In the genomic region with DNA sequence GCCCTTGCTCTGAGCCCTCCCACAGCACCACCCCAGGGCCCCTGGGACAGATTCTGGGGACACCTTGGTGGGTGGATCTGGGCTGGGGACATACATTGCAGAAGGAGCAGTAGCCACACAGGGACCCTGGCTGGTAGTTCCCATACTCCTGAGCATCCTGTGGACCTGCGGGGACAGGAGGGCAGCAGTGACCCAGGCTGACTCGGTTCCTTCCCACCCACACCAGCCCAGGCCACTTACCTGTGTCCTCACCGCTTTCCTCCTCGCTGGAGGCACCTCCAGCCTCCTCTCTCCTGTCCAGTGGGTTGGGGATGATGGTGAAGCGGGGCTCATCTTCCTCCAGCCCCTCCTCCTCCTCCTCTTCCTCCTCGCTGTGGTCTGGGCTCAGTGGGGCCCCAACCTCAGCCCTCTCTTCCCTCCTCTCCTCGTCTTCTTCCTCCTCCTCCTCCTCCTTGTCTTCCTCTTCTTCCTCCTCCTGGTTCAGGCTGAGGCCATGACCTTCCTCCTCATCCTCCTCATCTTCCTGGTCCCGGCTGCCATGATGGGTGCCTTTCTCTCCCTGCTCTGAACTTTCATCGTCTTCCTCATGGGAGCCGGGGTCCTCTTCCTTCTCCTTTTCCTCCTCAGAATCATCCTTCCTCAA, we compare ENCODE assay signal across 2 cellular contexts.
TF ChIP-seq lines count a peak whose summit lies in the region.

No MANE protein-coding gene starts in this region.

TF ChIP-seq in GM23338, 12 proteins besides CTCF, POLR2A, EP300 and RAD21 (continues in another document):
- TF ChIP-seq POLR2AphosphoS5 (IDR thresholded peaks at IDR 0.05; ENCODE audit: low read depth), result no peak
- no peak for TF ChIP-seq ZNF462 (CRISPR knock-in tag; IDR thresholded peaks at IDR 0.05)
- no peak for TF ChIP-seq EZH2phosphoT487 (IDR thresholded peaks at IDR 0.05; ENCODE audit: unreplicated experiment)
- no peak for TF ChIP-seq NANOG (IDR thresholded peaks at IDR 0.05; ENCODE audit: borderline replicate concordance)
- TF ChIP-seq STAT1 (IDR thresholded peaks at IDR 0.05; ENCODE audit: unreplicated experiment), result no peak
- TF ChIP-seq JUNB (IDR thresholded peaks at IDR 0.05; ENCODE audit: unreplicated experiment), result no peak
- no peak for TF ChIP-seq EZH2 (IDR thresholded peaks at IDR 0.05; ENCODE audit: low read depth, unreplicated experiment)
- no peak for TF ChIP-seq ZNF331 (CRISPR knock-in tag; IDR thresholded peaks at IDR 0.05; ENCODE audit: low read depth)
- TF ChIP-seq, protein P1, sequence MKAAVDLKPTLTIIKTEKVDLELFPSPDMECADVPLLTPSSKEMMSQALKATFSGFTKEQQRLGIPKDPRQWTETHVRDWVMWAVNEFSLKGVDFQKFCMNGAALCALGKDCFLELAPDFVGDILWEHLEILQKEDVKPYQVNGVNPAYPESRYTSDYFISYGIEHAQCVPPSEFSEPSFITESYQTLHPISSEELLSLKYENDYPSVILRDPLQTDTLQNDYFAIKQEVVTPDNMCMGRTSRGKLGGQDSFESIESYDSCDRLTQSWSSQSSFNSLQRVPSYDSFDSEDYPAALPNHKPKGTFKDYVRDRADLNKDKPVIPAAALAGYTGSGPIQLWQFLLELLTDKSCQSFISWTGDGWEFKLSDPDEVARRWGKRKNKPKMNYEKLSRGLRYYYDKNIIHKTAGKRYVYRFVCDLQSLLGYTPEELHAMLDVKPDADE (IDR thresholded peaks at IDR 0.05), result no peak
- TF ChIP-seq ZNF114 (CRISPR knock-in tag; IDR thresholded peaks at IDR 0.05), result no peak

TF ChIP-seq in H1, 55 proteins besides CTCF, POLR2A, EP300 and RAD21:
- TF ChIP-seq PHF8 (conservative IDR thresholded peaks at IDR 0.05; ENCODE audit: low read depth, low read length), result no peak
- no peak for TF ChIP-seq JUN (IDR thresholded peaks at IDR 0.05; ENCODE audit: low read depth, low read length)
- TF ChIP-seq SIX5 (IDR thresholded peaks at IDR 0.05; ENCODE audit: low read depth, low read length), result no peak
- no peak for TF ChIP-seq MAX (IDR thresholded peaks at IDR 0.05)
- no peak for TF ChIP-seq TBP (IDR thresholded peaks at IDR 0.05; ENCODE audit: low read depth, low read length)
- TF ChIP-seq, protein P2, sequence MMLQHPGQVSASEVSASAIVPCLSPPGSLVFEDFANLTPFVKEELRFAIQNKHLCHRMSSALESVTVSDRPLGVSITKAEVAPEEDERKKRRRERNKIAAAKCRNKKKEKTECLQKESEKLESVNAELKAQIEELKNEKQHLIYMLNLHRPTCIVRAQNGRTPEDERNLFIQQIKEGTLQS (IDR thresholded peaks at IDR 0.05; ENCODE audit: insufficient read depth, low read depth, low read length), result no peak
